In genomic region chr20:6892729-6893128, GRCh38 we compare ENCODE assay signal across 1 cellular context.
TF ChIP-seq lines count a peak whose summit lies in the region.

No MANE protein-coding gene starts in this region.

TF ChIP-seq in A549, 52 proteins besides CTCF, POLR2A, EP300 and RAD21 (continued from another document):
- TF ChIP-seq REST (IDR thresholded peaks at IDR 0.05) = no peak
